ENCODE assay signal across 8 cellular contexts in the genomic region with DNA sequence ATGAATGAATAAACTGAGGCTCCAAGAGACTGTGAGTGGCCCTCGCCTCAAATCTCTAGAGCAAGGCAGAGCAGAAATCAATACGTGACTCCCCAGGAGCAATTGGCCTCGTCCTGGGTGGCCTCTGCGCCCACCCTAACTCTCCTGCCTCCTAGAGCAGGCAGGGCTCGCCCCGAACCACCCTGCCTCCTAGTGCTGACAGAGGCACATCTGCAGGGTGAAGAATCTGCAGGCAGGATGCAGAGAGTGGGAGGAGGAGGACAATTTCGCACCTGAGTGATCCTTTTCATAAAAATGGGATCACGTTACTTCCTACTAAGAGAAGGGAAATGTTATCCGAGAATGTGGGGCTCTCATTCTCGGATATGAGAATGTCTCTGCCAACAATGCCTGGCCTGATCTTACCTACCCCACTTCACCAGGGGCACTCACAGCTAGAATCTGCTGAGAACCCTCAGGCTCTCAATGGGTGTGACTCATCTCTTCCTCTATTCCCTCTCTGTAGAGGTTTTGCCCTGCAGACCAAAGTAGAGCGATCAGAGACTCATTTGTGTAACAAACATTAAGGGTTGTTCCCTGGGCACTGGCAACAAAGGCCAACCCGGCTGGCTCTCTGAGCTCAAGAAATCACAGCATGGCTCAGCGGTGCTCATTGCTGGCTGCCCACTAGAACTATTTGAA.
DNase-seq lines count a peak whose midpoint lies in the region; ATAC-seq, FAIRE-seq and TF ChIP-seq lines count a peak whose summit lies in the region.

No MANE protein-coding gene starts in this region.

- H3K4ac ChIP-seq in H1 (replicated peaks; ENCODE audit: insufficient read length, low read depth, low read length): no peak overlapping the region

- H3K9ac ChIP-seq in H1 (replicated peaks in 1 of 4; ENCODE audit: extremely low read depth in 1 of 4, low read depth in 3 of 4, low read length in 3 of 4): no peak overlapping the region

- H3K36me3 ChIP-seq in H1 (ENCODE audit: control insufficient read depth in 2 of 4, insufficient read depth in 4 of 4, low read length in 3 of 4) (no peaks in the 10 kb centered on the region), spleen (no peaks in the 10 kb centered on the region), ovary (no peaks in the 10 kb centered on the region)

- H3K56ac ChIP-seq in H1 (replicated peaks; ENCODE audit: insufficient read length, low read depth, low read length): no peak overlapping the region

- H3K27ac ChIP-seq in H1 (ENCODE audit: low read depth, low read length): peak overlapping the region; percentile 44; the same call in 1 of the 2 replicates
- H3K27ac ChIP-seq in spleen: peak overlapping the region in 6 of 8 donors; percentile 17 to 85 (median 60)
- H3K27ac ChIP-seq in ovary: no peak overlapping the region

- H3K4me2 ChIP-seq in H1 (ENCODE audit: insufficient read depth in 1 of 2, low read depth in 2 of 2, low read length in 2 of 2): peak overlapping the region; percentile 25; a peak in 3 of 4 replicates

- no peaks in the 10 kb centered on the region for H3K79me1 ChIP-seq in H1 (ENCODE audit: low read depth, low read length)

- H3K14ac ChIP-seq in H1 (ENCODE audit: insufficient read length): no peak overlapping the region

- H3K4me3 ChIP-seq in H1 (ENCODE audit: extremely low read depth in 1 of 4, insufficient read depth in 2 of 4, low read depth in 3 of 4, low read length in 4 of 4) (peak overlapping the region in 2 of 4 experiments; percentile 5 to 7; a peak in 2 of 8 replicates), spleen (no peak overlapping the region), ovary (no peak overlapping the region)

- H2BK20ac ChIP-seq in H1 (ENCODE audit: low read length): peak overlapping the region; percentile 24; the same call in 1 of the 2 replicates

- 0 out of 2 replicates have a peak overlapping the region, but pooled peaks have one; percentile 16 for H4K8ac ChIP-seq in H1 (ENCODE audit: extremely low read depth, insufficient read depth, low read length)

- TF ChIP-seq CTCF in H1 (IDR thresholded peaks at IDR 0.05; ENCODE audit: control extremely low read depth in 1 of 3, insufficient read depth in 1 of 3, low read depth in 1 of 3, low read length in 3 of 3) (peak; percentile 36 to 58 (median 56)), spleen (IDR thresholded peaks at IDR 0.05 in 8 of 11, conservative IDR thresholded peaks at IDR 0.05 in 3 of 11) (peak in 1 of 11 experiments; percentile 9), ovary (IDR thresholded peaks at IDR 0.05) (no peak)

- peak overlapping the region; percentile 95 for H4K91ac ChIP-seq in H1 (replicated peaks; ENCODE audit: insufficient read length, low read length)

- peak; percentile 40 for ATAC-seq in HG03039 (IDR thresholded peaks at IDR 0.05; ENCODE audit: unreplicated experiment)

- no peak overlapping the region for H3K23ac ChIP-seq in H1 (ENCODE audit: insufficient read length)

- no peak overlapping the region for H2AFZ ChIP-seq in H1 (ENCODE audit: low read length)

- H2BK12ac ChIP-seq in H1 (ENCODE audit: low read depth, low read length): peak overlapping the region; percentile 80

- H3K23me2 ChIP-seq in H1 (ENCODE audit: low read depth, low read length): peaks cover 3% of the 10 kb centered on the region; the same call in 1 of the 2 replicates

- DNase-seq in SKM-1 treated with dmso at 0.1 percent for 144 hours (lab: John Stamatoyannopoulos, UW; ENCODE audit: unreplicated experiment) (peak; percentile 31), SKM-1 (lab: John Stamatoyannopoulos, UW; ENCODE audit: unreplicated experiment) (no peak), NCI-H187 (lab: John Stamatoyannopoulos, UW) (peak; percentile 72 to 76), UCSD-AML1 (lab: John Stamatoyannopoulos, UW; ENCODE audit: unreplicated experiment) (peak; percentile 43), H1 (ENCODE audit: low read depth in 1 of 2, low spot score in 2 of 2) (peak; percentile 64 to 78), spleen (no peak), ovary (no peak)

- POLR2A ChIA-PET in H1 (lab: Charles Lee; ENCODE audit: partially characterized antibody): interaction anchor here (0.5 to 1.6 kb wide), 6 partner anchors 9 to 430 kb away, joined by 3 to 4 read pairs (median 3); no protein-coding TSS in a partner anchor

- peak; percentile 98 for FAIRE-seq in H1 (lab: Jason Lieb, UNC)

- H3K27me3 ChIP-seq in H1 (replicated peaks in 1 of 4; ENCODE audit: control insufficient read depth in 3 of 4, extremely low read depth in 1 of 4, insufficient read depth in 3 of 4, low read length in 3 of 4) (no peaks in the 10 kb centered on the region), spleen (replicated peaks in 1 of 7) (no peaks in the 10 kb centered on the region), ovary (no peaks in the 10 kb centered on the region)

- H3K9me3 ChIP-seq in H1 (ENCODE audit: insufficient read depth in 2 of 2, low read depth in 1 of 2, low read length in 1 of 2) (no peaks in the 10 kb centered on the region), spleen (no peaks in the 10 kb centered on the region), ovary (no peaks in the 10 kb centered on the region)

- WGBS in H1 (ENCODE audit: extremely low coverage in 1 of 2, insufficient coverage in 1 of 2, insufficient read length in 1 of 2, insufficient replicate concordance in 2 of 2, low coverage in 1 of 2, low lambda C conversion rate in 2 of 2, missing lambda C conversion rate in 1 of 2), 2 experiments: 14% methylated on average over 13 of the region's 13 CpGs; no CpG with 5 or more reads in 1 of the 2 experiments
- WGBS in spleen, 5 donors: 61 to 66% (median 64%) methylated on average over 13 of the region's 13 CpGs
- 84 to 86% (median 85%) methylated on average over 13 of the region's 13 CpGs for WGBS in ovary, 3 donors

- H3K4me1 ChIP-seq in H1 (replicated peaks in 1 of 4; ENCODE audit: control insufficient read depth in 3 of 4, insufficient read depth in 4 of 4, low read length in 3 of 4): peaks cover 14 to 22% (median 19%) of the 10 kb centered on the region in 4 experiments
- peaks cover 19 to 56% (median 50%) of the 10 kb centered on the region in 6 donors for H3K4me1 ChIP-seq in spleen
- H3K4me1 ChIP-seq in ovary (ENCODE audit: insufficient read depth): no peaks in the 10 kb centered on the region

- TF ChIP-seq RAD21 in H1 (IDR thresholded peaks at IDR 0.05 in 1 of 2, conservative IDR thresholded peaks at IDR 0.05 in 1 of 2; ENCODE audit: low read depth in 2 of 2, low read length in 2 of 2): peak; percentile 42 to 57; a peak in 3 of 4 replicates

- no peaks in the 10 kb centered on the region for H3K79me2 ChIP-seq in H1 (ENCODE audit: control insufficient read depth in 1 of 2, insufficient read depth in 2 of 2, low read length in 2 of 2)

- H2BK15ac ChIP-seq in H1 (ENCODE audit: low read length): no peak overlapping the region

- peak overlapping the region; percentile 80 for H2BK120ac ChIP-seq in H1 (replicated peaks; ENCODE audit: low read depth, low read length)

- H2AK5ac ChIP-seq in H1 (ENCODE audit: low read depth, low read length): no peak overlapping the region

- H4K20me1 ChIP-seq in H1 (replicated peaks in 1 of 2; ENCODE audit: control insufficient read depth in 1 of 2, insufficient read depth in 2 of 2, low read length in 2 of 2): no peaks in the 10 kb centered on the region

- peak in 1 of 2 experiments; percentile 66; a peak in 1 of 3 replicates for TF ChIP-seq EP300 in H1 (IDR thresholded peaks at IDR 0.05; ENCODE audit: borderline replicate concordance in 1 of 2, low read depth in 2 of 2, low read length in 2 of 2)
- no peak for TF ChIP-seq EP300 in ovary (IDR thresholded peaks at IDR 0.05)

- intact Hi-C loops in spleen (cut with DNase I; ENCODE audit: low total_unique reads) (no loop called here), ovary (cut with DNase I) (no loop called here)

- peak overlapping the region; percentile 97 for H2BK5ac ChIP-seq in H1 (ENCODE audit: low read depth, low read length)

- peak overlapping the region; percentile 12 for H4K5ac ChIP-seq in H1 (ENCODE audit: insufficient read length, low read depth, low read length)

- peak overlapping the region; percentile 84 for H3K18ac ChIP-seq in H1 (ENCODE audit: extremely low read depth, low read length)

- CTCF ChIA-PET in H1 (lab: Charles Lee; ENCODE audit: partially characterized antibody): interaction anchor here (0.7 to 4.6 kb wide), 37 partner anchors 9 to 510 kb away, joined by 3 to 39 read pairs (median 4); no protein-coding TSS in a partner anchor

- no peak for TF ChIP-seq POLR2A in H1 (IDR thresholded peaks at IDR 0.05; ENCODE audit: control extremely low read depth in 1 of 2, low read depth in 2 of 2, low read length in 2 of 2)
- no peak for TF ChIP-seq POLR2A in spleen (IDR thresholded peaks at IDR 0.05)
- no peak for TF ChIP-seq POLR2A in ovary (IDR thresholded peaks at IDR 0.05)

TF ChIP-seq in H1, 55 proteins besides CTCF, POLR2A, EP300 and RAD21 (continues in another document):
- TF ChIP-seq CTBP2 (IDR thresholded peaks at IDR 0.05; ENCODE audit: borderline replicate concordance, insufficient read depth, insufficient read length, low read length) (peak; percentile 77), ZNF274 (IDR thresholded peaks at IDR 0.05; ENCODE audit: borderline replicate concordance, extremely low read depth, low read length) (no peak), JUN (IDR thresholded peaks at IDR 0.05; ENCODE audit: low read depth, low read length) (peak; percentile 69), TCF12 (IDR thresholded peaks at IDR 0.05; ENCODE audit: low read depth, low read length) (0 out of 2 replicates have a peak, but pooled peaks have one; percentile 40), KDM4A (IDR thresholded peaks at IDR 0.05; ENCODE audit: low read depth, low read length, severe bottlenecking) (no peak), EZH2 (IDR thresholded peaks at IDR 0.05; ENCODE audit: low read depth, low read length, severe bottlenecking) (no peak), FOSL1 (IDR thresholded peaks at IDR 0.05; ENCODE audit: insufficient read depth, low read depth, low read length) (no peak), POU5F1 (IDR thresholded peaks at IDR 0.05; ENCODE audit: low read depth, low read length) (no peak), PHF8 (conservative IDR thresholded peaks at IDR 0.05; ENCODE audit: low read depth, low read length) (no peak), EGR1 (IDR thresholded peaks at IDR 0.05; ENCODE audit: borderline replicate concordance, low read depth, low read length) (no peak), SIX5 (IDR thresholded peaks at IDR 0.05; ENCODE audit: low read depth, low read length) (no peak)
- TF ChIP-seq, protein P1, sequence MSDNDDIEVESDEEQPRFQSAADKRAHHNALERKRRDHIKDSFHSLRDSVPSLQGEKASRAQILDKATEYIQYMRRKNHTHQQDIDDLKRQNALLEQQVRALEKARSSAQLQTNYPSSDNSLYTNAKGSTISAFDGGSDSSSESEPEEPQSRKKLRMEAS (IDR thresholded peaks at IDR 0.05): no peak

Comparison
In these comparisons a context has a peak if more than half of its experiments do, and no peak if none do; other contexts are left out.
1. DNase-seq: peak in SKM-1 treated with dmso at 0.1 percent for 144 hours (single experiment), NCI-H187 (2 of 2), UCSD-AML1 (single experiment) and H1 (2 of 2); none in SKM-1 (single experiment), spleen (single experiment) and ovary (0 of 5).
2. H3K27ac ChIP-seq: peak in H1 (single experiment) and spleen (6 of 8); none in ovary (0 of 2).
3. CTCF ChIP-seq: peak in H1 (3 of 3); none in ovary (0 of 3).